ENCODE assay signal across 7 cellular contexts in the genomic region with DNA sequence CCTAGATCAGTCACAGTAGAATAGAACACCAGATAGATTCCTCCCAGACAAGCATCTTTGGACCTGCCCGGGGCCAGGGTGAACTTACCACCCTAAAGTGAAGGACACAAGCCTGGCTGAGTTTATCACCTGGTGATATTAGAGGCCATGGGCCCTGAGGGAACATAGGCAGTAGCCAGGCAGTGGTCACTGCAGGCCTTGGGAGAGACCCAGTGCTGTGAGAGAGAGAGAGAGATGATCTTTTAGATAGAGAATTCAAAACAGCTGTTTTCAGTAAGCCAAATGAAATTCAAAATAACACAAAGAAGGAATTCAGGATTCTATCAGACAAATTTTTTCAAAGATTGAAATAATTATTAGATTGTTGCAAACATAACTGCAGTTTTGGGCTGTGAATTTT.
"Had no signal": no experiment of that assay in that cellular context is flagged by ENCODE, and none has a peak within 500 bp of the region (broad histone marks: within the 10 kb centered on the region; RNA-seq: fewer than 3 reads in every experiment).

No MANE protein-coding gene starts in this region.

- DNase-seq: GDM1, GF-D8 had no signal

- ATAC-seq: GM12878 had no signal

- H3K4me3 ChIP-seq: GM12878 had no signal

- FAIRE-seq: G401.6, GM12878, GM12891, GM18507, GM19239 had no signal
